In the genomic region with DNA sequence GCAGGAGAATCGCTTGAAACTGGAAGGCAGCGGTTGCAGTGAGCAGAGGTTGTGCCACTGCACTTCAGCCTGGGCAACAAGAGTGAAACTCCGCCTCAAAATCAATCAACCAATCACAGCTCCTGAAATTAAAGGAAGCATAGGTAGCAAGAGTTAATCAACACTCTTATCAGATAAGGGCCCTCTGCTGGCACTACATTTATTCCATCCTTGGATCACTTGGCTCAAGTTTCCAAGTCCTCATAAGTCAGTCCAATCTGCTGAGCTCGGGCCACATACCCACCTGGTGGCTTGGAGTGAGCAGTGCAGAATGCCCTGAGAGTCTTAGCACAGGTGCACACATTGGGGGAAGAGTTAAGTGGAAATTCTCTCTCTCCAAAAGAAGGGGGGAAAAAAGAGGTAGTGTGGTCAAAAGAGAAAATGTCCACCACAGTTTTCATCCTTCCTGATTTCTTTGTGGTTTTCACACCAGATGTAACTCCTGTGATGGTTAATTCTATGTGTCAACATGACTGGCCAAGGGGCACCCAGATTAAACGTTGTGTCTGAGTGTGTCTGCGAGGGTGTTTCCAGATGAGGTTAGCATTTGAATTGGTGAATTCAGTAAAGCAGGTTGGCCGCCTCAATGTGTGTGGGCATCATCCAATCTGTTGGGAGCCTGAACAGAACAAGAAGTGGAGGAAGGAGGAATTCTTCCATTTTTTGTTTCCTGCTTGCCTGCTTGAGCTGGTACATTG, we compare ENCODE assay signal across 9 cellular contexts. TPM values are rescaled to one million over a fixed set of nuclear protein-coding genes. Genes with fewer than 3 reads are reported as not detected.
DNase-seq lines count a peak whose midpoint lies in the region; ATAC-seq and TF ChIP-seq lines count a peak whose summit lies in the region.
"Had no signal": no experiment of that assay in that cellular context is flagged by ENCODE, and none has a peak within 500 bp of the region (broad histone marks: within the 10 kb centered on the region; RNA-seq: fewer than 3 reads in every experiment).

No MANE protein-coding gene starts in this region.

- TF ChIP-seq CTCF in Calu3 (IDR thresholded peaks at IDR 0.05; ENCODE audit: unreplicated experiment) (peak; percentile 36), right lobe of liver (IDR thresholded peaks at IDR 0.05) (peak; percentile 21 to 36 (median 34))

- H3K27ac Mint-ChIP-seq in Calu3 (ENCODE audit: unreplicated experiment), result no peak overlapping the region
- peak overlapping the region in 1 of 7 donors; percentile 14 for H3K27ac Mint-ChIP-seq in CD4-positive, alpha-beta memory T cell
- H3K27ac Mint-ChIP-seq: nephron progenitor cell had no signal

- 22% methylated on average over 5 of the region's 7 CpGs for WGBS in right lobe of liver (ENCODE audit: insufficient coverage, low coverage, low lambda C conversion rate, missing lambda C conversion rate)

- BruUV-seq in Calu3 (replicated peaks; lab: Mats Ljungman, UMichigan), result no TSS peak

- peaks cover 0 to 13% (median 0%) of the 10 kb centered on the region in 4 donors for H3K4me1 ChIP-seq in right lobe of liver
- H3K4me1 ChIP-seq in CD4-positive, alpha-beta memory T cell (ENCODE audit: insufficient read depth, low read length), result peaks cover 7% of the 10 kb centered on the region

- POLR2A ChIA-PET in CD4-positive, alpha-beta memory T cell (lab: Charles Lee; ENCODE audit: partially characterized antibody), result interaction anchor here (1.7 kb wide), 1 partner anchor 15 kb away, joined by 7 read pairs; the partner anchor contains the start of gene FAM8A1

- H3K27me3 Mint-ChIP-seq in Calu3 (ENCODE audit: unreplicated experiment), result no peaks in the 10 kb centered on the region
- peaks cover 5 to 9% of the 10 kb centered on the region in 2 donors for H3K27me3 Mint-ChIP-seq in CD4-positive, alpha-beta memory T cell

- no peaks in the 10 kb centered on the region for H3K9me3 Mint-ChIP-seq in Calu3 (ENCODE audit: low read depth, unreplicated experiment)
- H3K9me3 Mint-ChIP-seq in CD4-positive, alpha-beta memory T cell, result no peaks in the 10 kb centered on the region

- intact Hi-C loops in Calu3 (cut with micrococcal nuclease; ENCODE audit: unreplicated experiment), result no loop called here
- intact Hi-C loops in right lobe of liver (cut with DNase I), result loop anchor here in 1 of 2 donors (5.0 kb wide), 1 partner anchor 211 kb away; no protein-coding TSS in a partner anchor
- intact Hi-C loops in CD4-positive, alpha-beta memory T cell (cut with micrococcal nuclease), result no loop called here

- no peaks in the 10 kb centered on the region for H3K36me3 Mint-ChIP-seq in Calu3 (ENCODE audit: insufficient read depth, unreplicated experiment)
- H3K36me3 Mint-ChIP-seq in CD4-positive, alpha-beta memory T cell, result no peaks in the 10 kb centered on the region

- no peak overlapping the region for H3K4me3 ChIP-seq in right lobe of liver
- H3K4me3 ChIP-seq in CD4-positive, alpha-beta memory T cell (ENCODE audit: low read length in 2 of 2), result no peak overlapping the region

- ATAC-seq in right lobe of liver (peak; percentile 57 to 67 (median 60)), GM18873 (IDR thresholded peaks at IDR 0.05; ENCODE audit: low FRiP score, unreplicated experiment) (no peak)

- H3K4me1 Mint-ChIP-seq in Calu3 (ENCODE audit: low read depth, unreplicated experiment), result peaks cover 13% of the 10 kb centered on the region
- H3K4me1 Mint-ChIP-seq in CD4-positive, alpha-beta memory T cell, result peaks cover 6 to 10% (median 8%) of the 10 kb centered on the region in 4 donors

- no peaks in the 10 kb centered on the region for H3K27me3 ChIP-seq in right lobe of liver
- H3K27me3 ChIP-seq in CD4-positive, alpha-beta memory T cell (ENCODE audit: insufficient read depth, low read length), result no peaks in the 10 kb centered on the region

- DNase-seq in Calu3, result peak; percentile 58
- DNase-seq in HS-27A (ENCODE audit: low read depth), result peak; percentile 8
- peak; percentile 47 to 67 for DNase-seq in SW 1271 (lab: John Stamatoyannopoulos, UW)
- DNase-seq in right lobe of liver, result no peak
- DNase-seq in CD4-positive, alpha-beta memory T cell, result no peak
- no peak for DNase-seq in NCI-H1930 (lab: John Stamatoyannopoulos, UW)
- no peak for DNase-seq in stimulated activated CD4-positive, alpha-beta T cell treated with anti-CD3 and anti-CD28 coated beads, Interleukin-12 subunit alpha, Interleukin-12 subunit beta, amount 100 ng/mL, for 4 hours
- DNase-seq: nephron progenitor cell had no signal

- CTCF ChIA-PET in Calu3 (lab: Charles Lee), result interaction anchor here (0.6 to 1.0 kb wide), 3 partner anchors 17 to 457 kb away, joined by 3 to 6 read pairs (median 4); no protein-coding TSS in a partner anchor
- CTCF ChIA-PET in CD4-positive, alpha-beta memory T cell (lab: Charles Lee; ENCODE audit: partially characterized antibody), result interaction anchor here (1.0 to 4.3 kb wide), 7 partner anchors 20 to 230 kb away, joined by 3 to 72 read pairs (median 4); partner anchors contain the start of gene NUP153

- H3K27ac ChIP-seq in right lobe of liver, result no peak overlapping the region
- no peak overlapping the region for H3K27ac ChIP-seq in CD4-positive, alpha-beta memory T cell (ENCODE audit: low read depth, low read length)

- H3K4me3 Mint-ChIP-seq in Calu3 (ENCODE audit: low read depth, unreplicated experiment), result no peak overlapping the region
- H3K4me3 Mint-ChIP-seq in CD4-positive, alpha-beta memory T cell, result peak overlapping the region in 1 of 8 donors; percentile 36
- H3K4me3 Mint-ChIP-seq: nephron progenitor cell had no signal

- TF ChIP-seq POLR2A in right lobe of liver (IDR thresholded peaks at IDR 0.05), result no peak

- no peaks in the 10 kb centered on the region for H3K9me3 ChIP-seq in right lobe of liver
- H3K9me3 ChIP-seq in CD4-positive, alpha-beta memory T cell (ENCODE audit: control insufficient read depth in 1 of 2, low read length in 2 of 2), result no peaks in the 10 kb centered on the region

- H3K36me3 ChIP-seq in right lobe of liver, result no peaks in the 10 kb centered on the region
- H3K36me3 ChIP-seq in CD4-positive, alpha-beta memory T cell (ENCODE audit: insufficient read depth, low read length), result no peaks in the 10 kb centered on the region

RNA-seq across cellular contexts. Expression of gene FAM8A1, which starts 14.2 kb away (rescaled TPM):
- total RNA-seq in Calu3 (2022) (11.6 and 11.8 TPM in 2 replicates), right lobe of liver (10 to 100 TPM; 27.5 to 51.4 (median 41.3) TPM)
- total RNA-seq in CD4-positive, alpha-beta memory T cell, result 10 to 100 TPM; 20.2 to 21.2 TPM
- 1 to 10 TPM; 3.7 to 6.3 TPM for polyA plus RNA-seq in CD4-positive, alpha-beta memory T cell

Comparison
In these comparisons a context has a peak if more than half of its experiments do, and no peak if none do; other contexts are left out.
1. DNase-seq: peak in Calu3 (single experiment), HS-27A (single experiment) and SW 1271 (2 of 2); none in right lobe of liver (0 of 3), CD4-positive, alpha-beta memory T cell (0 of 5), NCI-H1930 (0 of 2) and stimulated activated CD4-positive, alpha-beta T cell treated with anti-CD3 and anti-CD28 coated beads, Interleukin-12 subunit alpha, Interleukin-12 subunit beta, amount 100 ng/mL, for 4 hours (single experiment).